20 cellular contexts compared by ENCODE assay signal in the genomic region with DNA sequence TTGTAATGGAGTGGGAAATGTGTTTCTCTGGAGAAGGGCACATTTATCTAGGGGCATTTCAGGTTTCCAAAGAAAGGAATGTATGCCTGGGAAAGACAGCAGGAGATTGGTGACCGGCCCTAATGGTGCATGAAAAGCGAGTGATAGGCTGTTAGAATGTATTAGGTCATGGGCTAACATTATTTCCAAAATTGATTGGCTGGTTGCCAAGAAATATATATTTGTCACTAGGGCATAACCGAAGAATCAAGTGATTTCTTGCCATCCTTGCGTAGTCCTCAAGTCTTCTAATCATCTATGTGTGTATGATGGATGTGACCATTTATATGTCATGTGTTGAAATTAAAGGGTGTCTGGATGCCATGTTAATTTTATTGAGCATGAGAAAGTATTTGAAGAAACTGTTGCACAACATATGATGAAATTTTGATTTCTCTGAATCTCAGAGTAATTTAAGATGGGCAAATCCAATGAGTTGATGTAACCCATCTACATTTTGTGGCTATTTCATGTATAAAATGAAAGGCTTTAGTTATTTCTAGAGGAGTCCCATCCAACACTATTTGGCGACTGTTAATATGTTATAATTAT.
"Had no signal": no experiment of that assay in that cellular context is flagged by ENCODE, and none has a peak within 500 bp of the region (broad histone marks: within the 10 kb centered on the region; RNA-seq: fewer than 3 reads in every experiment).

No MANE protein-coding gene starts in this region.

- H3K36me3 Mint-ChIP-seq: memory B cell; natural killer cell treated with Interleukin-12 subunit alpha and Interleukin-12 subunit beta and Interleukin-15 and Interleukin-18, amount 100 ng/mL, for 72 hours; stimulated activated naive B cell treated with anti-CD40 and anti-IgM and Interleukin-4, amounts not matched to agents 10 μg/mL and 1 μg/mL and 100 μg/mL, for 72 hours; type B pancreatic cell had no signal

- H3K36me3 ChIP-seq: left lung, suprapubic skin had no signal

- FAIRE-seq: islet of Langerhans had no signal

- ATAC-seq: activated CD4-positive, alpha-beta T cell treated with anti-CD3 and anti-CD28 coated beads for 36 hours; activated T-cell treated with anti-CD3 and anti-CD28 coated beads, Interleukin-2, amount 50 U/mL, for 72 hours; left lung; natural killer cell treated with Interleukin-12 subunit alpha and Interleukin-12 subunit beta and Interleukin-15 and Interleukin-18, amount 100 ng/mL, for 72 hours; sciatic nerve; stimulated activated naive B cell treated with anti-CD40 and anti-IgM and Interleukin-4, amounts not matched to agents 10 μg/mL and 1 μg/mL and 100 μg/mL, for 72 hours had no signal

- H3K4me1 Mint-ChIP-seq: activated CD4-positive, alpha-beta memory T cell treated with anti-CD3 and anti-CD28 coated beads, Interleukin-2, amount 10 ng/mL, durations not matched to agents 7 days and 5 days; activated CD4-positive, alpha-beta T cell treated with anti-CD3 and anti-CD28 coated beads for 36 hours; memory B cell; stimulated activated naive B cell treated with anti-CD40 and anti-IgM and Interleukin-4, amounts not matched to agents 10 μg/mL and 1 μg/mL and 100 μg/mL, for 72 hours had no signal

- H3K4me1 ChIP-seq: left lung had no signal

- H3K27me3 Mint-ChIP-seq: activated CD4-positive, alpha-beta memory T cell treated with anti-CD3 and anti-CD28 coated beads, Interleukin-2, amount 10 ng/mL, durations not matched to agents 7 days and 5 days; activated CD4-positive, alpha-beta T cell treated with anti-CD3 and anti-CD28 coated beads for 36 hours; memory B cell; natural killer cell treated with Interleukin-12 subunit alpha and Interleukin-12 subunit beta and Interleukin-15 and Interleukin-18, amount 100 ng/mL, for 72 hours; progenitor cell of endocrine pancreas; stimulated activated naive B cell treated with anti-CD40 and anti-IgM and Interleukin-4, amounts not matched to agents 10 μg/mL and 1 μg/mL and 100 μg/mL, for 72 hours; type B pancreatic cell had no signal

- H3K27me3 ChIP-seq: left lung, suprapubic skin had no signal

- H3K4me3 Mint-ChIP-seq: activated CD4-positive, alpha-beta memory T cell treated with anti-CD3 and anti-CD28 coated beads, Interleukin-2, amount 10 ng/mL, durations not matched to agents 7 days and 5 days; activated CD4-positive, alpha-beta T cell treated with anti-CD3 and anti-CD28 coated beads for 36 hours; activated T-cell treated with anti-CD3 and anti-CD28 coated beads, Interleukin-2, amount 50 U/mL, for 72 hours; memory B cell; natural killer cell treated with Interleukin-12 subunit alpha and Interleukin-12 subunit beta and Interleukin-15 and Interleukin-18, amount 100 ng/mL, for 72 hours; stimulated activated naive B cell treated with anti-CD40 and anti-IgM and Interleukin-4, amounts not matched to agents 10 μg/mL and 1 μg/mL and 100 μg/mL, for 72 hours; type B pancreatic cell had no signal

- H3K9me3 Mint-ChIP-seq: activated CD4-positive, alpha-beta memory T cell treated with anti-CD3 and anti-CD28 coated beads, Interleukin-2, amount 10 ng/mL, durations not matched to agents 7 days and 5 days; type B pancreatic cell had no signal

- H3K27ac ChIP-seq: coronary artery, left lung, suprapubic skin, VCaP had no signal

- H3K4me3 ChIP-seq: coronary artery, left lung, suprapubic skin had no signal

- H3K27ac Mint-ChIP-seq: activated CD4-positive, alpha-beta memory T cell treated with anti-CD3 and anti-CD28 coated beads, Interleukin-2, amount 10 ng/mL, durations not matched to agents 7 days and 5 days; activated CD4-positive, alpha-beta T cell treated with anti-CD3 and anti-CD28 coated beads for 36 hours; activated T-cell treated with anti-CD3 and anti-CD28 coated beads, Interleukin-2, amount 50 U/mL, for 72 hours; memory B cell; natural killer cell treated with Interleukin-12 subunit alpha and Interleukin-12 subunit beta and Interleukin-15 and Interleukin-18, amount 100 ng/mL, for 72 hours; progenitor cell of endocrine pancreas; stimulated activated naive B cell treated with anti-CD40 and anti-IgM and Interleukin-4, amounts not matched to agents 10 μg/mL and 1 μg/mL and 100 μg/mL, for 72 hours; type B pancreatic cell had no signal

- DNase-seq: activated CD4-positive, alpha-beta memory T cell treated with anti-CD3 and anti-CD28 coated beads, Interleukin-2, amount 10 ng/mL, durations not matched to agents 7 days and 5 days; activated CD4-positive, alpha-beta T cell treated with anti-CD3 and anti-CD28 coated beads for 36 hours; activated gamma-delta T cell treated with Interleukin-2 at 50 U/mL for 16 hours; activated T-cell treated with anti-CD3 and anti-CD28 coated beads, Interleukin-2, amount 50 U/mL, for 72 hours; effector CD8-positive, alpha-beta T cell; glutamatergic neuron; left lung; occipital lobe; stimulated activated CD4-positive, alpha-beta T cell treated with anti-CD3 and anti-CD28 coated beads, Interleukin-2, amount 100 ng/mL, for 24 hours; stimulated activated naive B cell treated with anti-CD40 and anti-IgM and Interleukin-4, amounts not matched to agents 10 μg/mL and 1 μg/mL and 100 μg/mL, for 72 hours; T-helper 9 cell had no signal

- H3K9me3 ChIP-seq: left lung, suprapubic skin had no signal
